ENCODE assay signal across 14 cellular contexts in genomic region chr13:30705672-30706071, GRCh38.
"Had no signal": no experiment of that assay in that cellular context is flagged by ENCODE, and none has a peak within 500 bp of the region (broad histone marks: within the 10 kb centered on the region; RNA-seq: fewer than 3 reads in every experiment).

No MANE protein-coding gene starts in this region.

- H3K36me3 ChIP-seq: colonic mucosa, uterus had no signal

- H3K36me3 Mint-ChIP-seq: naive thymus-derived CD4-positive, alpha-beta T cell had no signal

- H3K27ac Mint-ChIP-seq: activated CD8-positive, alpha-beta T cell treated with anti-CD3 and anti-CD28 coated beads for 36 hours; activated naive CD4-positive, alpha-beta T cell treated with anti-CD3 and anti-CD28 coated beads for 36 hours had no signal

- H3K9me3 ChIP-seq: colonic mucosa, uterus had no signal

- H3K27me3 ChIP-seq: colonic mucosa, uterus had no signal

- H3K27ac ChIP-seq: colonic mucosa, epithelial cell of prostate, skin epidermis, uterus, VCaP had no signal

- H3K27me3 Mint-ChIP-seq: activated CD8-positive, alpha-beta T cell treated with anti-CD3 and anti-CD28 coated beads for 36 hours had no signal

- ATAC-seq: activated CD8-positive, alpha-beta T cell treated with anti-CD3 and anti-CD28 coated beads for 36 hours; naive thymus-derived CD4-positive, alpha-beta T cell had no signal

- DNase-seq: activated CD4-positive, alpha-beta T cell treated with anti-CD3 and anti-CD28 coated beads for 4 hours; activated CD8-positive, alpha-beta T cell treated with anti-CD3 and anti-CD28 coated beads for 36 hours; activated naive CD4-positive, alpha-beta T cell treated with anti-CD3 and anti-CD28 coated beads for 36 hours; caudate nucleus; colonic mucosa; effector CD8-positive, alpha-beta T cell; naive thymus-derived CD4-positive, alpha-beta T cell; retina; T1000; uterus had no signal

- H3K4me3 Mint-ChIP-seq: activated CD8-positive, alpha-beta T cell treated with anti-CD3 and anti-CD28 coated beads for 36 hours; activated naive CD4-positive, alpha-beta T cell treated with anti-CD3 and anti-CD28 coated beads for 36 hours; naive thymus-derived CD4-positive, alpha-beta T cell had no signal

- H3K4me1 ChIP-seq: colonic mucosa, uterus had no signal

- H3K9me3 Mint-ChIP-seq: activated CD8-positive, alpha-beta T cell treated with anti-CD3 and anti-CD28 coated beads for 36 hours; activated naive CD4-positive, alpha-beta T cell treated with anti-CD3 and anti-CD28 coated beads for 36 hours; naive thymus-derived CD4-positive, alpha-beta T cell had no signal

- H3K4me3 ChIP-seq: colonic mucosa, lung, skin epidermis, uterus had no signal
